3 cellular contexts compared by ENCODE assay signal in the genomic region with DNA sequence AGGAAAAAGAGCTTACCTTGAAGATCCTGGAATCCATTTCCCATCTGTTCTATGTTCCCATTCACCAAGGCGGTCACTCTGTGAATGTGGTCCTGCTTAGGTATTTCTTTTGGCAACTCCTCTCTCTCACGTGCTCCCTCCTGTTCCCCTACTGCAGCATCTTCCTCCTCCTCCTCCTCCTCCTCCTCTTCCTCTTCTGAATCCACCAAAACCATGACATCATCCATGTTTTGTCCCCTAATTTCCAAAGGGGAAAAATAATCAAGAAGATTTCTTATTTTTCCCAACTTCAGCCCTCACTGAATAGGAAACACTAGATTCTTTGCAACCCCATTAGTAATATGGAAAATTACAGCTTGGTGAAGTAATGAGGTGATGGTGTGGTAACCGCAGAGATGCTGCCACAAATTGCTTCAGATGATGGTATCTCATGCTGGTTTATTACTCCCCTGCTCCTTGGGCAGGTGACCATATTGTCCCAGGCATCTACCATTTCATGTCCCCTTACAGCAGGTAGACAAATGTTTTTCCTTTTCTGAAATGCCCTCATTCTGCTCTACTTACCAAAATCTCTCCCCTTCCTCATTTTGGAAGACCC.
TF ChIP-seq lines count a peak whose summit lies in the region.

No MANE protein-coding gene starts in this region.

TF ChIP-seq in HepG2, 621 proteins besides CTCF, POLR2A, EP300 and RAD21:
- TF ChIP-seq, protein P1, sequence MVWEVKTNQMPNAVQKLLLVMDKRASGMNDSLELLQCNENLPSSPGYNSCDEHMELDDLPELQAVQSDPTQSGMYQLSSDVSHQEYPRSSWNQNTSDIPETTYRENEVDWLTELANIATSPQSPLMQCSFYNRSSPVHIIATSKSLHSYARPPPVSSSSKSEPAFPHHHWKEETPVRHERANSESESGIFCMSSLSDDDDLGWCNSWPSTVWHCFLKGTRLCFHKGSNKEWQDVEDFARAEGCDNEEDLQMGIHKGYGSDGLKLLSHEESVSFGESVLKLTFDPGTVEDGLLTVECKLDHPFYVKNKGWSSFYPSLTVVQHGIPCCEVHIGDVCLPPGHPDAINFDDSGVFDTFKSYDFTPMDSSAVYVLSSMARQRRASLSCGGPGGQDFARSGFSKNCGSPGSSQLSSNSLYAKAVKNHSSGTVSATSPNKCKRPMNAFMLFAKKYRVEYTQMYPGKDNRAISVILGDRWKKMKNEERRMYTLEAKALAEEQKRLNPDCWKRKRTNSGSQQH (CRISPR knock-in tag; IDR thresholded peaks at IDR 0.05; ENCODE audit: low read depth), result no peak
- TF ChIP-seq ATF7 (IDR thresholded peaks at IDR 0.05) (peak; percentile 87), ATF7 (CRISPR knock-in tag; IDR thresholded peaks at IDR 0.05) (no peak)
TF ChIP-seq in HepG2: peak in this region for 1.

TF ChIP-seq in GM23338, 12 proteins besides CTCF, POLR2A, EP300 and RAD21 (continues in another document):
- TF ChIP-seq, protein P2, sequence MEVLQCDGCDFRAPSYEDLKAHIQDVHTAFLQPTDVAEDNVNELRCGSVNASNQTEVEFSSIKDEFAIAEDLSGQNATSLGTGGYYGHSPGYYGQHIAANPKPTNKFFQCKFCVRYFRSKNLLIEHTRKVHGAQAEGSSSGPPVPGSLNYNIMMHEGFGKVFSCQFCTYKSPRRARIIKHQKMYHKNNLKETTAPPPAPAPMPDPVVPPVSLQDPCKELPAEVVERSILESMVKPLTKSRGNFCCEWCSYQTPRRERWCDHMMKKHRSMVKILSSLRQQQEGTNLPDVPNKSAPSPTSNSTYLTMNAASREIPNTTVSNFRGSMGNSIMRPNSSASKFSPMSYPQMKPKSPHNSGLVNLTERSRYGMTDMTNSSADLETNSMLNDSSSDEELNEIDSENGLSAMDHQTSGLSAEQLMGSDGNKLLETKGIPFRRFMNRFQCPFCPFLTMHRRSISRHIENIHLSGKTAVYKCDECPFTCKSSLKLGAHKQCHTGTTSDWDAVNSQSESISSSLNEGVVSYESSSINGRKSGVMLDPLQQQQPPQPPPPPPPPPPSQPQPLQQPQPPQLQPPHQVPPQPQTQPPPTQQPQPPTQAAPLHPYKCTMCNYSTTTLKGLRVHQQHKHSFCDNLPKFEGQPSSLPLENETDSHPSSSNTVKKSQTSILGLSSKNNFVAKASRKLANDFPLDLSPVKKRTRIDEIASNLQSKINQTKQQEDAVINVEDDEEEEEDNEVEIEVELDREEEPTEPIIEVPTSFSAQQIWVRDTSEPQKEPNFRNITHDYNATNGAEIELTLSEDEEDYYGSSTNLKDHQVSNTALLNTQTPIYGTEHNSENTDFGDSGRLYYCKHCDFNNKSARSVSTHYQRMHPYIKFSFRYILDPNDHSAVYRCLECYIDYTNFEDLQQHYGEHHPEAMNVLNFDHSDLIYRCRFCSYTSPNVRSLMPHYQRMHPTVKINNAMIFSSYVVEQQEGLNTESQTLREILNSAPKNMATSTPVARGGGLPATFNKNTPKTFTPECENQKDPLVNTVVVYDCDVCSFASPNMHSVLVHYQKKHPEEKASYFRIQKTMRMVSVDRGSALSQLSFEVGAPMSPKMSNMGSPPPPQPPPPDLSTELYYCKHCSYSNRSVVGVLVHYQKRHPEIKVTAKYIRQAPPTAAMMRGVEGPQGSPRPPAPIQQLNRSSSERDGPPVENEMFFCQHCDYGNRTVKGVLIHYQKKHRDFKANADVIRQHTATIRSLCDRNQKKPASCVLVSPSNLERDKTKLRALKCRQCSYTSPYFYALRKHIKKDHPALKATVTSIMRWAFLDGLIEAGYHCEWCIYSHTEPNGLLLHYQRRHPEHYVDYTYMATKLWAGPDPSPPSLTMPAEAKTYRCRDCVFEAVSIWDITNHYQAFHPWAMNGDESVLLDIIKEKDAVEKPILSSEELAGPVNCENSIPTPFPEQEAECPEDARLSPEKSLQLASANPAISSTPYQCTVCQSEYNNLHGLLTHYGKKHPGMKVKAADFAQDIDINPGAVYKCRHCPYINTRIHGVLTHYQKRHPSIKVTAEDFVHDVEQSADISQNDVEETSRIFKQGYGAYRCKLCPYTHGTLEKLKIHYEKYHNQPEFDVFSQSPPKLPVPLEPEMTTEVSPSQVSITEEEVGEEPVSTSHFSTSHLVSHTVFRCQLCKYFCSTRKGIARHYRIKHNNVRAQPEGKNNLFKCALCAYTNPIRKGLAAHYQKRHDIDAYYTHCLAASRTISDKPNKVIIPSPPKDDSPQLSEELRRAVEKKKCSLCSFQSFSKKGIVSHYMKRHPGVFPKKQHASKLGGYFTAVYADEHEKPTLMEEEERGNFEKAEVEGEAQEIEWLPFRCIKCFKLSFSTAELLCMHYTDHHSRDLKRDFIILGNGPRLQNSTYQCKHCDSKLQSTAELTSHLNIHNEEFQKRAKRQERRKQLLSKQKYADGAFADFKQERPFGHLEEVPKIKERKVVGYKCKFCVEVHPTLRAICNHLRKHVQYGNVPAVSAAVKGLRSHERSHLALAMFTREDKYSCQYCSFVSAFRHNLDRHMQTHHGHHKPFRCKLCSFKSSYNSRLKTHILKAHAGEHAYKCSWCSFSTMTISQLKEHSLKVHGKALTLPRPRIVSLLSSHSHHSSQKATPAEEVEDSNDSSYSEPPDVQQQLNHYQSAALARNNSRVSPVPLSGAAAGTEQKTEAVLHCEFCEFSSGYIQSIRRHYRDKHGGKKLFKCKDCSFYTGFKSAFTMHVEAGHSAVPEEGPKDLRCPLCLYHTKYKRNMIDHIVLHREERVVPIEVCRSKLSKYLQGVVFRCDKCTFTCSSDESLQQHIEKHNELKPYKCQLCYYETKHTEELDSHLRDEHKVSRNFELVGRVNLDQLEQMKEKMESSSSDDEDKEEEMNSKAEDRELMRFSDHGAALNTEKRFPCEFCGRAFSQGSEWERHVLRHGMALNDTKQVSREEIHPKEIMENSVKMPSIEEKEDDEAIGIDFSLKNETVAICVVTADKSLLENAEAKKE (CRISPR knock-in tag; IDR thresholded peaks at IDR 0.05), result no peak
- TF ChIP-seq EZH2phosphoT487 (IDR thresholded peaks at IDR 0.05; ENCODE audit: unreplicated experiment), result no peak
- no peak for TF ChIP-seq STAT1 (IDR thresholded peaks at IDR 0.05; ENCODE audit: unreplicated experiment)
- TF ChIP-seq, protein P3, sequence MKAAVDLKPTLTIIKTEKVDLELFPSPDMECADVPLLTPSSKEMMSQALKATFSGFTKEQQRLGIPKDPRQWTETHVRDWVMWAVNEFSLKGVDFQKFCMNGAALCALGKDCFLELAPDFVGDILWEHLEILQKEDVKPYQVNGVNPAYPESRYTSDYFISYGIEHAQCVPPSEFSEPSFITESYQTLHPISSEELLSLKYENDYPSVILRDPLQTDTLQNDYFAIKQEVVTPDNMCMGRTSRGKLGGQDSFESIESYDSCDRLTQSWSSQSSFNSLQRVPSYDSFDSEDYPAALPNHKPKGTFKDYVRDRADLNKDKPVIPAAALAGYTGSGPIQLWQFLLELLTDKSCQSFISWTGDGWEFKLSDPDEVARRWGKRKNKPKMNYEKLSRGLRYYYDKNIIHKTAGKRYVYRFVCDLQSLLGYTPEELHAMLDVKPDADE (IDR thresholded peaks at IDR 0.05), result no peak
- no peak for TF ChIP-seq NANOG (IDR thresholded peaks at IDR 0.05; ENCODE audit: borderline replicate concordance)
- TF ChIP-seq JUNB (IDR thresholded peaks at IDR 0.05; ENCODE audit: unreplicated experiment), result no peak
- TF ChIP-seq EZH2 (IDR thresholded peaks at IDR 0.05; ENCODE audit: low read depth, unreplicated experiment), result no peak
- TF ChIP-seq CREB1 (CRISPR knock-in tag; IDR thresholded peaks at IDR 0.05; ENCODE audit: low read depth), result no peak
- TF ChIP-seq POLR2AphosphoS5 (IDR thresholded peaks at IDR 0.05; ENCODE audit: low read depth), result no peak
- no peak for TF ChIP-seq ZNF114 (CRISPR knock-in tag; IDR thresholded peaks at IDR 0.05)
- TF ChIP-seq ZNF331 (CRISPR knock-in tag; IDR thresholded peaks at IDR 0.05; ENCODE audit: low read depth), result no peak

TF ChIP-seq in WTC11, 78 proteins besides CTCF, POLR2A, EP300 and RAD21:
- TF ChIP-seq, protein P4, sequence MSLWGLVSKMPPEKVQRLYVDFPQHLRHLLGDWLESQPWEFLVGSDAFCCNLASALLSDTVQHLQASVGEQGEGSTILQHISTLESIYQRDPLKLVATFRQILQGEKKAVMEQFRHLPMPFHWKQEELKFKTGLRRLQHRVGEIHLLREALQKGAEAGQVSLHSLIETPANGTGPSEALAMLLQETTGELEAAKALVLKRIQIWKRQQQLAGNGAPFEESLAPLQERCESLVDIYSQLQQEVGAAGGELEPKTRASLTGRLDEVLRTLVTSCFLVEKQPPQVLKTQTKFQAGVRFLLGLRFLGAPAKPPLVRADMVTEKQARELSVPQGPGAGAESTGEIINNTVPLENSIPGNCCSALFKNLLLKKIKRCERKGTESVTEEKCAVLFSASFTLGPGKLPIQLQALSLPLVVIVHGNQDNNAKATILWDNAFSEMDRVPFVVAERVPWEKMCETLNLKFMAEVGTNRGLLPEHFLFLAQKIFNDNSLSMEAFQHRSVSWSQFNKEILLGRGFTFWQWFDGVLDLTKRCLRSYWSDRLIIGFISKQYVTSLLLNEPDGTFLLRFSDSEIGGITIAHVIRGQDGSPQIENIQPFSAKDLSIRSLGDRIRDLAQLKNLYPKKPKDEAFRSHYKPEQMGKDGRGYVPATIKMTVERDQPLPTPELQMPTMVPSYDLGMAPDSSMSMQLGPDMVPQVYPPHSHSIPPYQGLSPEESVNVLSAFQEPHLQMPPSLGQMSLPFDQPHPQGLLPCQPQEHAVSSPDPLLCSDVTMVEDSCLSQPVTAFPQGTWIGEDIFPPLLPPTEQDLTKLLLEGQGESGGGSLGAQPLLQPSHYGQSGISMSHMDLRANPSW (CRISPR knock-in tag; conservative IDR thresholded peaks at IDR 0.05; ENCODE audit: low read depth), result no peak
- TF ChIP-seq ZNF671 (CRISPR knock-in tag; IDR thresholded peaks at IDR 0.05), result no peak
- TF ChIP-seq, protein P5, sequence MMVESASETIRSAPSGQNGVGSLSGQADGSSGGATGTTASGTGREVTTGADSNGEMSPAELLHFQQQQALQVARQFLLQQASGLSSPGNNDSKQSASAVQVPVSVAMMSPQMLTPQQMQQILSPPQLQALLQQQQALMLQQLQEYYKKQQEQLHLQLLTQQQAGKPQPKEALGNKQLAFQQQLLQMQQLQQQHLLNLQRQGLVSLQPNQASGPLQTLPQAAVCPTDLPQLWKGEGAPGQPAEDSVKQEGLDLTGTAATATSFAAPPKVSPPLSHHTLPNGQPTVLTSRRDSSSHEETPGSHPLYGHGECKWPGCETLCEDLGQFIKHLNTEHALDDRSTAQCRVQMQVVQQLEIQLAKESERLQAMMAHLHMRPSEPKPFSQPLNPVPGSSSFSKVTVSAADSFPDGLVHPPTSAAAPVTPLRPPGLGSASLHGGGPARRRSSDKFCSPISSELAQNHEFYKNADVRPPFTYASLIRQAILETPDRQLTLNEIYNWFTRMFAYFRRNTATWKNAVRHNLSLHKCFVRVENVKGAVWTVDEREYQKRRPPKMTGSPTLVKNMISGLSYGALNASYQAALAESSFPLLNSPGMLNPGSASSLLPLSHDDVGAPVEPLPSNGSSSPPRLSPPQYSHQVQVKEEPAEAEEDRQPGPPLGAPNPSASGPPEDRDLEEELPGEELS (CRISPR knock-in tag; IDR thresholded peaks at IDR 0.05), result no peak
- TF ChIP-seq ESRRA (CRISPR knock-in tag; IDR thresholded peaks at IDR 0.05; ENCODE audit: borderline replicate concordance), result no peak
- TF ChIP-seq, protein P6, sequence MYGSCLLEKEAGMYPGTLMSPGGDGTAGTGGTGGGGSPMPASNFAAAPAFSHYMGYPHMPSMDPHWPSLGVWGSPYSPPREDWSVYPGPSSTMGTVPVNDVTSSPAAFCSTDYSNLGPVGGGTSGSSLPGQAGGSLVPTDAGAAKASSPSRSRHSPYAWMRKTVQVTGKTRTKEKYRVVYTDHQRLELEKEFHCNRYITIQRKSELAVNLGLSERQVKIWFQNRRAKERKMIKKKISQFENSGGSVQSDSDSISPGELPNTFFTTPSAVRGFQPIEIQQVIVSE (CRISPR knock-in tag; IDR thresholded peaks at IDR 0.05; ENCODE audit: borderline replicate concordance), result no peak
- no peak for TF ChIP-seq SOX15 (CRISPR knock-in tag; IDR thresholded peaks at IDR 0.05)
- TF ChIP-seq ELF4 (CRISPR knock-in tag; IDR thresholded peaks at IDR 0.05; ENCODE audit: low read depth), result no peak
- TF ChIP-seq NR1H2 (CRISPR knock-in tag; IDR thresholded peaks at IDR 0.05), result no peak
- TF ChIP-seq FOXP1 (CRISPR knock-in tag; IDR thresholded peaks at IDR 0.05; ENCODE audit: borderline replicate concordance), result no peak
- TF ChIP-seq, protein P7, sequence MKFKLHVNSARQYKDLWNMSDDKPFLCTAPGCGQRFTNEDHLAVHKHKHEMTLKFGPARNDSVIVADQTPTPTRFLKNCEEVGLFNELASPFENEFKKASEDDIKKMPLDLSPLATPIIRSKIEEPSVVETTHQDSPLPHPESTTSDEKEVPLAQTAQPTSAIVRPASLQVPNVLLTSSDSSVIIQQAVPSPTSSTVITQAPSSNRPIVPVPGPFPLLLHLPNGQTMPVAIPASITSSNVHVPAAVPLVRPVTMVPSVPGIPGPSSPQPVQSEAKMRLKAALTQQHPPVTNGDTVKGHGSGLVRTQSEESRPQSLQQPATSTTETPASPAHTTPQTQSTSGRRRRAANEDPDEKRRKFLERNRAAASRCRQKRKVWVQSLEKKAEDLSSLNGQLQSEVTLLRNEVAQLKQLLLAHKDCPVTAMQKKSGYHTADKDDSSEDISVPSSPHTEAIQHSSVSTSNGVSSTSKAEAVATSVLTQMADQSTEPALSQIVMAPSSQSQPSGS (CRISPR knock-in tag; IDR thresholded peaks at IDR 0.05; ENCODE audit: borderline replicate concordance, low read depth), result no peak
- no peak for TF ChIP-seq RORB (CRISPR knock-in tag; IDR thresholded peaks at IDR 0.05)
